Comparison of ENCODE assay signal across 9 cellular contexts in genomic region chr2:206915136-206915535, GRCh38. TPM values are rescaled to one million over a fixed set of nuclear protein-coding genes. Genes with fewer than 3 reads are reported as not detected.
DNase-seq lines count a peak whose midpoint lies in the region; ATAC-seq, FAIRE-seq and TF ChIP-seq lines count a peak whose summit lies in the region.
"Had no signal": no experiment of that assay in that cellular context is flagged by ENCODE, and none has a peak within 500 bp of the region (broad histone marks: within the 10 kb centered on the region; RNA-seq: fewer than 3 reads in every experiment).

No MANE protein-coding gene starts in this region.

- in situ Hi-C loops in Caki2 (cut with HindIII; ENCODE audit: low pct_unique_long_range_greater_than_20kb, low sequenced_read_pairs), result no loop called here

- ATAC-seq in GM18873 (IDR thresholded peaks at IDR 0.05; ENCODE audit: low FRiP score, unreplicated experiment) (no peak), GM19467 (IDR thresholded peaks at IDR 0.05; ENCODE audit: unreplicated experiment) (no peak)

- no peak for TF ChIP-seq CTCF in hepatocyte (IDR thresholded peaks at IDR 0.05; ENCODE audit: poor library complexity)

- H3K4me3 ChIP-seq in hepatocyte, result no peak overlapping the region

- no peaks in the 10 kb centered on the region for H3K9me3 ChIP-seq in hepatocyte (ENCODE audit: low read depth)
- H3K9me3 ChIP-seq: neutrophil had no signal

- no peaks in the 10 kb centered on the region for H3K36me3 ChIP-seq in hepatocyte (replicated peaks; ENCODE audit: insufficient read depth, low read depth)
- H3K36me3 ChIP-seq: neutrophil had no signal

- H3K4me2 ChIP-seq in hepatocyte, result peak overlapping the region; percentile 49

- H3K4me1 ChIP-seq in hepatocyte (ENCODE audit: insufficient read depth), result peaks cover 6% of the 10 kb centered on the region

- no peaks in the 10 kb centered on the region for H3K9me2 ChIP-seq in hepatocyte (replicated peaks; ENCODE audit: insufficient read depth)

- no peaks in the 10 kb centered on the region for H3K27me3 ChIP-seq in hepatocyte
- H3K27me3 ChIP-seq: neutrophil had no signal

- 12% methylated on average over 1 of the region's 1 CpG for WGBS in hepatocyte (ENCODE audit: low lambda C conversion rate, missing lambda C conversion rate)

- DNase-seq in Caki2 (ENCODE audit: low read depth) (peak; percentile 71), H54 (ENCODE audit: insufficient read length, low spot score) (peak; percentile 51), RPMI8226 (peak; percentile 6), hepatocyte (ENCODE audit: low spot score) (peak; percentile 74), NCI-H2029 treated with DMSO at 0.1 percent for 48 hours (lab: John Stamatoyannopoulos, UW) (no peak), COLO668 (lab: John Stamatoyannopoulos, UW; ENCODE audit: unreplicated experiment) (no peak)

- H3K27ac ChIP-seq in hepatocyte, result peak overlapping the region; percentile 28
- H3K27ac ChIP-seq: neutrophil had no signal

- no peaks in the 10 kb centered on the region for H3K79me2 ChIP-seq in hepatocyte

- TF ChIP-seq POLR2A in H54 (IDR thresholded peaks at IDR 0.05; ENCODE audit: low read depth, low read length), result no peak

- no peak overlapping the region for H2AFZ ChIP-seq in hepatocyte

- no peaks in the 10 kb centered on the region for H4K20me1 ChIP-seq in hepatocyte (ENCODE audit: insufficient read depth, poor library complexity, severe bottlenecking)

- FAIRE-seq in H54 (lab: Jason Lieb, UNC), result peak; percentile 100

RNA-seq across cellular contexts. Expression of gene CPO, which starts 24.2 kb away (rescaled TPM):
- 1.2 TPM in 1 of 2 replicates, not detected in the other for total RNA-seq in Caki2 (2014; rRNA removed; shearing (Covaris generic); ENCODE audit: low replicate concordance)
- total RNA-seq in hepatocyte, result 0.36 TPM in 1 of 2 replicates, not detected in the other
- polyA plus RNA-seq in hepatocyte, result not detected in 2 replicates

Comparison
In these comparisons a context has a peak if more than half of its experiments do, and no peak if none do; other contexts are left out.
1. DNase-seq: peak in Caki2 (single experiment), H54 (single experiment), RPMI8226 (single experiment) and hepatocyte (single experiment); none in NCI-H2029 treated with DMSO at 0.1 percent for 48 hours (single experiment) and COLO668 (single experiment).